ENCODE assay signal across 14 cellular contexts in genomic region chr3:64747682-64748081, GRCh38. TPM values are rescaled to one million over a fixed set of nuclear protein-coding genes. Genes with fewer than 3 reads are reported as not detected.
A peak's percentile ranks its signal among the peaks of the same experiment; 100 is the strongest.
DNase-seq lines count a peak whose midpoint lies in the region; ATAC-seq and TF ChIP-seq lines count a peak whose summit lies in the region.
"Had no signal": no experiment of that assay in that cellular context is flagged by ENCODE, and none has a peak within 500 bp of the region (broad histone marks: within the 10 kb centered on the region; RNA-seq: fewer than 3 reads in every experiment).

No MANE protein-coding gene starts in this region.

- in situ Hi-C loops in GM23248 (cut with MboI) = no loop called here

- H3K9me3 ChIP-seq in lung (ENCODE audit: control insufficient read depth in 2 of 2, insufficient read depth in 1 of 2, low read length in 1 of 2) = no peaks in the 10 kb centered on the region
- H3K9me3 ChIP-seq in GM23248 (ENCODE audit: low read depth) = no peaks in the 10 kb centered on the region
- H3K9me3 ChIP-seq: BLaER1 had no signal

- POLR2A ChIA-PET in WTC11 (lab: Charles Lee) = no interaction called here

- no peak for ATAC-seq in GM23338
- ATAC-seq in WTC11 = no peak
- peak; percentile 40 for ATAC-seq in lung (ENCODE audit: insufficient read depth, low FRiP score)
- no peak for ATAC-seq in GM21737 (IDR thresholded peaks at IDR 0.05; ENCODE audit: unreplicated experiment)

- 0 out of 2 replicates have a peak overlapping the region, but pooled peaks have one; percentile 1 for H3K27ac Mint-ChIP-seq in GM23338
- 0 out of 2 replicates have a peak overlapping the region, but pooled peaks have one; percentile 14 for H3K27ac Mint-ChIP-seq in WTC11
- H3K27ac Mint-ChIP-seq: IgD-negative memory B cell had no signal

- no peaks in the 10 kb centered on the region for H3K79me2 ChIP-seq in GM23338 (replicated peaks; ENCODE audit: insufficient read depth)
- H3K79me2 ChIP-seq in GM23248 (ENCODE audit: insufficient read depth) = no peaks in the 10 kb centered on the region

- H3K27ac ChIP-seq in GM23338 (ENCODE audit: low read depth) = no peak overlapping the region
- H3K27ac ChIP-seq in lung (ENCODE audit: low read depth in 1 of 2, low read length in 1 of 2) = no peak overlapping the region
- H3K27ac ChIP-seq in rectal smooth muscle tissue (ENCODE audit: low read depth, low read length) = peak overlapping the region; percentile 43
- no peak overlapping the region for H3K27ac ChIP-seq in GM23248
- H3K27ac ChIP-seq: BLaER1, HL-60 had no signal

- H3K27me3 Mint-ChIP-seq in GM23338 (ENCODE audit: insufficient read depth, low read depth, poor library complexity) (no peaks in the 10 kb centered on the region), WTC11 (ENCODE audit: low read depth) (no peaks in the 10 kb centered on the region)
- H3K27me3 Mint-ChIP-seq: IgD-negative memory B cell had no signal

- TF ChIP-seq CTCF in GM23338 (conservative IDR thresholded peaks at IDR 0.05; ENCODE audit: low read depth in 2 of 2) (no peak), WTC11 (IDR thresholded peaks at IDR 0.05) (no peak), lung (IDR thresholded peaks at IDR 0.05; ENCODE audit: control extremely low read depth, extremely low read depth) (no peak)

- DNase-seq in GM23338 (ENCODE audit: low spot score) (no peak), WTC11 (ENCODE audit: low spot score) (no peak), lung (ENCODE audit: low spot score) (no peak), superior temporal gyrus (ENCODE audit: extremely low spot score) (no peak), GM23248 (no peak), GDM1 (lab: John Stamatoyannopoulos, UW) (no peak)
- DNase-seq: 8988T, AML-193, DMS53 had no signal

- H3K4me3 ChIP-seq in GM23338 (no peak overlapping the region), lung (no peak overlapping the region), rectal smooth muscle tissue (ENCODE audit: low read length) (peak overlapping the region; percentile 9), GM23248 (no peak overlapping the region)
- H3K4me3 ChIP-seq: BLaER1 had no signal

- no peaks in the 10 kb centered on the region for H3K27me3 ChIP-seq in GM23338 (ENCODE audit: insufficient read depth)
- H3K27me3 ChIP-seq in lung (ENCODE audit: control insufficient read depth, insufficient read depth) = no peaks in the 10 kb centered on the region
- no peaks in the 10 kb centered on the region for H3K27me3 ChIP-seq in rectal smooth muscle tissue (ENCODE audit: control insufficient read depth, insufficient read depth, low read length)
- H3K27me3 ChIP-seq in GM23248 (replicated peaks; ENCODE audit: insufficient read depth) = no peaks in the 10 kb centered on the region
- H3K27me3 ChIP-seq: BLaER1 had no signal

- H2AFZ ChIP-seq in GM23338 = no peak overlapping the region
- H2AFZ ChIP-seq in GM23248 = no peak overlapping the region

- H3K4me1 Mint-ChIP-seq in GM23338 (peaks cover 49% of the 10 kb centered on the region), WTC11 (peaks cover 61% of the 10 kb centered on the region)
- H3K4me1 Mint-ChIP-seq: IgD-negative memory B cell had no signal

- H3K4me1 ChIP-seq in GM23338 (ENCODE audit: insufficient read depth) = peaks cover 22% of the 10 kb centered on the region
- H3K4me1 ChIP-seq in lung (ENCODE audit: control insufficient read depth in 2 of 2, insufficient read depth in 2 of 2, low read length in 2 of 2) = peaks cover 0 to 2% of the 10 kb centered on the region in 2 donors
- peaks cover 13% of the 10 kb centered on the region for H3K4me1 ChIP-seq in rectal smooth muscle tissue (ENCODE audit: control insufficient read depth, insufficient read depth, low read length)
- no peaks in the 10 kb centered on the region for H3K4me1 ChIP-seq in GM23248 (ENCODE audit: insufficient read depth)
- H3K4me1 ChIP-seq: BLaER1 had no signal

- H3K36me3 Mint-ChIP-seq in GM23338 (ENCODE audit: low read depth) (no peaks in the 10 kb centered on the region), WTC11 (no peaks in the 10 kb centered on the region; the same call in 1 of the 2 replicates)
- H3K36me3 Mint-ChIP-seq: IgD-negative memory B cell had no signal

- H3K36me3 ChIP-seq in GM23338 (ENCODE audit: insufficient read depth) (no peaks in the 10 kb centered on the region), lung (ENCODE audit: control insufficient read depth in 2 of 2, insufficient read depth in 2 of 2, low read length in 2 of 2) (no peaks in the 10 kb centered on the region), rectal smooth muscle tissue (ENCODE audit: control insufficient read depth, insufficient read depth, low read length) (no peaks in the 10 kb centered on the region), GM23248 (ENCODE audit: low read depth) (no peaks in the 10 kb centered on the region)
- H3K36me3 ChIP-seq: BLaER1 had no signal

- H3K4me2 ChIP-seq in GM23338 (peak overlapping the region; percentile 6; the same call in 1 of the 2 replicates), GM23248 (ENCODE audit: unreplicated experiment) (no peak overlapping the region)
- H3K4me2 ChIP-seq: BLaER1 had no signal

- H4K20me1 ChIP-seq in GM23338 (replicated peaks; ENCODE audit: insufficient read depth) = no peaks in the 10 kb centered on the region
- H4K20me1 ChIP-seq in GM23248 (ENCODE audit: insufficient read depth) = no peaks in the 10 kb centered on the region
- H4K20me1 ChIP-seq: BLaER1 had no signal

- H3K4me3 Mint-ChIP-seq in GM23338 (no peak overlapping the region), WTC11 (no peak overlapping the region)
- H3K4me3 Mint-ChIP-seq: IgD-negative memory B cell had no signal

- H3K9ac ChIP-seq in rectal smooth muscle tissue (ENCODE audit: low read length) (no peak overlapping the region), GM23248 (no peak overlapping the region)
- H3K9ac ChIP-seq: BLaER1 had no signal

- CTCF ChIA-PET in WTC11 (lab: Charles Lee) = interaction anchor here (1.6 kb wide), 1 partner anchor 217 kb away, joined by 5 read pairs; no protein-coding TSS in a partner anchor

- H3F3A ChIP-seq in GM23338 (replicated peaks; ENCODE audit: low read depth) = no peaks in the 10 kb centered on the region
- no peaks in the 10 kb centered on the region for H3F3A ChIP-seq in GM23248 (ENCODE audit: insufficient read depth)

- H3K9me2 ChIP-seq in GM23338 (ENCODE audit: insufficient read depth) (peaks cover 4% of the 10 kb centered on the region; the same call in 1 of the 2 replicates), GM23248 (ENCODE audit: insufficient read depth) (no peaks in the 10 kb centered on the region)

- H3K9me3 Mint-ChIP-seq in GM23338 (no peaks in the 10 kb centered on the region), WTC11 (peaks cover 5% of the 10 kb centered on the region)

- 89 to 93% methylated on average over 4 of the region's 4 CpGs for WGBS in lung, 2 donors
- WGBS in GM23248 (ENCODE audit: low coverage in 1 of 2, low lambda C conversion rate in 2 of 2, missing lambda C conversion rate in 2 of 2), 2 experiments = 66 to 69% methylated on average over 4 of the region's 4 CpGs

TF ChIP-seq in GM23338, 12 proteins besides CTCF, POLR2A, EP300 and RAD21 (continues in another document):
- no peak for TF ChIP-seq ZNF331 (CRISPR knock-in tag; IDR thresholded peaks at IDR 0.05; ENCODE audit: low read depth)
- no peak for TF ChIP-seq EZH2phosphoT487 (IDR thresholded peaks at IDR 0.05; ENCODE audit: unreplicated experiment)
- no peak for TF ChIP-seq NANOG (IDR thresholded peaks at IDR 0.05; ENCODE audit: borderline replicate concordance)
- no peak for TF ChIP-seq JUNB (IDR thresholded peaks at IDR 0.05; ENCODE audit: unreplicated experiment)
- no peak for TF ChIP-seq EZH2 (IDR thresholded peaks at IDR 0.05; ENCODE audit: low read depth, unreplicated experiment)

TF ChIP-seq in WTC11, 78 proteins besides CTCF, POLR2A, EP300 and RAD21 (continues in another document):
- TF ChIP-seq GTF2I (CRISPR knock-in tag; conservative IDR thresholded peaks at IDR 0.05) = no peak
- TF ChIP-seq, protein P1, sequence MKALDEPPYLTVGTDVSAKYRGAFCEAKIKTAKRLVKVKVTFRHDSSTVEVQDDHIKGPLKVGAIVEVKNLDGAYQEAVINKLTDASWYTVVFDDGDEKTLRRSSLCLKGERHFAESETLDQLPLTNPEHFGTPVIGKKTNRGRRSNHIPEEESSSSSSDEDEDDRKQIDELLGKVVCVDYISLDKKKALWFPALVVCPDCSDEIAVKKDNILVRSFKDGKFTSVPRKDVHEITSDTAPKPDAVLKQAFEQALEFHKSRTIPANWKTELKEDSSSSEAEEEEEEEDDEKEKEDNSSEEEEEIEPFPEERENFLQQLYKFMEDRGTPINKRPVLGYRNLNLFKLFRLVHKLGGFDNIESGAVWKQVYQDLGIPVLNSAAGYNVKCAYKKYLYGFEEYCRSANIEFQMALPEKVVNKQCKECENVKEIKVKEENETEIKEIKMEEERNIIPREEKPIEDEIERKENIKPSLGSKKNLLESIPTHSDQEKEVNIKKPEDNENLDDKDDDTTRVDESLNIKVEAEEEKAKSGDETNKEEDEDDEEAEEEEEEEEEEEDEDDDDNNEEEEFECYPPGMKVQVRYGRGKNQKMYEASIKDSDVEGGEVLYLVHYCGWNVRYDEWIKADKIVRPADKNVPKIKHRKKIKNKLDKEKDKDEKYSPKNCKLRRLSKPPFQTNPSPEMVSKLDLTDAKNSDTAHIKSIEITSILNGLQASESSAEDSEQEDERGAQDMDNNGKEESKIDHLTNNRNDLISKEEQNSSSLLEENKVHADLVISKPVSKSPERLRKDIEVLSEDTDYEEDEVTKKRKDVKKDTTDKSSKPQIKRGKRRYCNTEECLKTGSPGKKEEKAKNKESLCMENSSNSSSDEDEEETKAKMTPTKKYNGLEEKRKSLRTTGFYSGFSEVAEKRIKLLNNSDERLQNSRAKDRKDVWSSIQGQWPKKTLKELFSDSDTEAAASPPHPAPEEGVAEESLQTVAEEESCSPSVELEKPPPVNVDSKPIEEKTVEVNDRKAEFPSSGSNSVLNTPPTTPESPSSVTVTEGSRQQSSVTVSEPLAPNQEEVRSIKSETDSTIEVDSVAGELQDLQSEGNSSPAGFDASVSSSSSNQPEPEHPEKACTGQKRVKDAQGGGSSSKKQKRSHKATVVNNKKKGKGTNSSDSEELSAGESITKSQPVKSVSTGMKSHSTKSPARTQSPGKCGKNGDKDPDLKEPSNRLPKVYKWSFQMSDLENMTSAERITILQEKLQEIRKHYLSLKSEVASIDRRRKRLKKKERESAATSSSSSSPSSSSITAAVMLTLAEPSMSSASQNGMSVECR (CRISPR knock-in tag; IDR thresholded peaks at IDR 0.05; ENCODE audit: borderline replicate concordance) = no peak

RNA-seq across cellular contexts. Expression of gene ADAMTS9, which starts 59.9 kb away (rescaled TPM):
- 0.31 and 0.54 TPM in 2 replicates for total RNA-seq in GM23338 (2014; rRNA removed; shearing (Covaris generic))
- polyA plus RNA-seq in GM23338 (2016; fragmentation: Nextera tagmentation; extraction: Ambion mirVana) (0.26 and 0.81 TPM in 2 replicates), lung (10 to 100 TPM; 29.9 to 39.6 TPM), GM23248 (2016; fragmentation: Nextera tagmentation; extraction: Ambion mirVana) (0.68 and 0.75 TPM in 2 replicates)
- total RNA-seq in WTC11 (2021) (1.9 to 3.1 TPM (median 2.6 TPM) in 3 replicates), lung (10 to 100 TPM; 46.2 to 75.6 TPM)
- total RNA-seq in GM23248 (2014; rRNA removed; shearing (Covaris generic)) = 1.3 and 1.5 TPM in 2 replicates
- polyA plus RNA-seq: IgD-negative memory B cell had no signal

Comparison
In these comparisons a context has a peak if more than half of its experiments do, and no peak if none do; other contexts are left out.
1. RNA of gene ADAMTS9, which starts 59.9 kb away (total RNA-seq): 46.2 to 75.6 TPM in lung; 1.9 to 3.1 TPM in WTC11, 1.3 to 1.5 TPM in GM23248 and 0.31 to 0.54 TPM in GM23338; every median in the first group is over 10 times any median in the second.